In the genomic region with DNA sequence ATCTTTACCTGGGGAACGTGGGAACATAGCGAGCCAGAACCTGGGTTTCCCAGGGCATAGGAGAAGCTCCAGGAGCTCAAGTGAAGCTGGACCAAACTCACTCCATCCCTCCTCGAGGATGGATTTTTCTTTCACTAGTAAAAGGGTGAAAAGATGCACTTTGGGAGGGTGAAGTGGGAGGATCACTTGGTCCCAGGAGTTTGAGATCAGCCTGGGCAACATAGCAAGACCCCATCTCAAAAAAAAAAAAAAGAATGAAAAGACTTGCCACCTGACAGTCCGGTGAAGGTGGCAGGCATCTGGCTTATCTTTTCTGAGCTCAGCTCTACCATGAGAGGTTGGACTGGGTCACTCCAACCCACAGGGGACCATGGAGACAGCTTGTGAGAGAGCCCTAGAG, we compare ENCODE assay signal across 34 cellular contexts. TPM values are rescaled to one million over a fixed set of nuclear protein-coding genes. Genes with fewer than 3 reads are reported as not detected.
"Had no signal": no experiment of that assay in that cellular context is flagged by ENCODE, and none has a peak within 500 bp of the region (broad histone marks: within the 10 kb centered on the region; RNA-seq: fewer than 3 reads in every experiment).

No MANE protein-coding gene starts in this region.

- H3K27me3 ChIP-seq: brain microvascular endothelial cell, dorsolateral prefrontal cortex, foreskin keratinocyte, gastrocnemius medialis had no signal

- H3K27me3 Mint-ChIP-seq: activated CD4-positive, alpha-beta memory T cell treated with anti-CD3 and anti-CD28 coated beads, Interleukin-2, amount 10 ng/mL, durations not matched to agents 7 days and 5 days had no signal

- H3K4me3 Mint-ChIP-seq: activated CD4-positive, alpha-beta memory T cell treated with anti-CD3 and anti-CD28 coated beads, Interleukin-2, amount 10 ng/mL, durations not matched to agents 7 days and 5 days; activated CD4-positive, alpha-beta T cell treated with anti-CD3 and anti-CD28 coated beads, Interleukin-2, amount 10 ng/mL, durations not matched to agents 7 days and 5 days; activated naive CD8-positive, alpha-beta T cell; activated T-cell treated with anti-CD3 and anti-CD28 coated beads, Interleukin-2, amount 50 U/mL, for 24 hours; activated T-helper 17 cell treated with anti-CD3 and anti-CD28 coated beads, Interleukin-2, amount 50 U/mL, for 72 hours; central memory CD8-positive, alpha-beta T cell; dendritic cell treated with granulocyte-macrophage colony-stimulating factor and Interleukin-4, amounts not matched to agents 40 ng/mL and 50 ng/mL, for 4 days; T-cell; T-helper 1 cell treated with Interleukin-12 subunit alpha and Interleukin-12 subunit beta and Interleukin-4 antibody, amounts not matched to agents 30 μg/mL and 1 μg/mL, for 36 hours had no signal

- H3K36me3 ChIP-seq: brain microvascular endothelial cell, esophagus muscularis mucosa, gastrocnemius medialis, heart left ventricle had no signal

- H3K36me3 Mint-ChIP-seq: activated naive CD8-positive, alpha-beta T cell; T-cell had no signal

- H3K27ac ChIP-seq: brain microvascular endothelial cell, coronary artery, dorsolateral prefrontal cortex, esophagus muscularis mucosa, foreskin keratinocyte, heart left ventricle had no signal

- ATAC-seq: activated T-helper 17 cell treated with anti-CD3 and anti-CD28 coated beads, Interleukin-2, amount 50 U/mL, for 72 hours; foreskin keratinocyte; gastrocnemius medialis; heart left ventricle; T-cell had no signal

- DNase-seq: activated CD4-positive, alpha-beta memory T cell treated with anti-CD3 and anti-CD28 coated beads, Interleukin-2, amount 10 ng/mL, durations not matched to agents 7 days and 5 days; activated CD4-positive, alpha-beta T cell treated with anti-CD3 and anti-CD28 coated beads for 1 hour; activated CD4-positive, alpha-beta T cell treated with anti-CD3 and anti-CD28 coated beads for 4 hours; activated CD4-positive, alpha-beta T cell treated with anti-CD3 and anti-CD28 coated beads, Interleukin-2, amount 10 ng/mL, durations not matched to agents 7 days and 5 days; activated CD4-positive, alpha-beta T cell treated with anti-CD3 and anti-CD28 coated beads, Interleukin-2, amount 50 U/mL, for 4 hours; activated CD8-positive, alpha-beta memory T cell treated with anti-CD3 and anti-CD28 coated beads, Interleukin-2, amount 50 U/mL, for 48 hours; activated effector memory CD4-positive, alpha-beta T cell treated with Interleukin-2 at 50 U/mL for 16 hours; activated gamma-delta T cell treated with Interleukin-2 at 50 U/mL for 16 hours; activated naive CD4-positive, alpha-beta T cell treated with anti-CD3 and anti-CD28 coated beads, Interleukin-2, amount 50 U/mL, for 16 hours; activated naive CD4-positive, alpha-beta T cell treated with Interleukin-2 at 50 U/mL for 16 hours; activated T-cell treated with anti-CD3 and anti-CD28 coated beads for 4 hours; activated T-cell treated with anti-CD3 and anti-CD28 coated beads, Interleukin-2, amount 50 U/mL, for 24 hours; amniotic stem cell; anterior cingulate cortex; brain microvascular endothelial cell; dorsolateral prefrontal cortex; effector memory CD4-positive, alpha-beta T cell; erythroblast; foreskin keratinocyte; gastrocnemius medialis; glutamatergic neuron; heart left ventricle; T-cell had no signal

- H3K9me3 Mint-ChIP-seq: activated CD4-positive, alpha-beta memory T cell treated with anti-CD3 and anti-CD28 coated beads, Interleukin-2, amount 10 ng/mL, durations not matched to agents 7 days and 5 days; activated CD4-positive, alpha-beta T cell treated with anti-CD3 and anti-CD28 coated beads, Interleukin-2, amount 10 ng/mL, durations not matched to agents 7 days and 5 days; activated T-cell treated with anti-CD3 and anti-CD28 coated beads, Interleukin-2, amount 50 U/mL, for 24 hours; activated T-helper 17 cell treated with anti-CD3 and anti-CD28 coated beads, Interleukin-2, amount 50 U/mL, for 72 hours; central memory CD8-positive, alpha-beta T cell; dendritic cell treated with granulocyte-macrophage colony-stimulating factor and Interleukin-4, amounts not matched to agents 40 ng/mL and 50 ng/mL, for 4 days; T-cell; T-helper 1 cell treated with Interleukin-12 subunit alpha and Interleukin-12 subunit beta and Interleukin-4 antibody, amounts not matched to agents 30 μg/mL and 1 μg/mL, for 36 hours had no signal

- H3K27ac Mint-ChIP-seq: activated CD4-positive, alpha-beta memory T cell treated with anti-CD3 and anti-CD28 coated beads, Interleukin-2, amount 10 ng/mL, durations not matched to agents 7 days and 5 days; activated CD4-positive, alpha-beta T cell treated with anti-CD3 and anti-CD28 coated beads, Interleukin-2, amount 10 ng/mL, durations not matched to agents 7 days and 5 days; activated naive CD8-positive, alpha-beta T cell; activated T-cell treated with anti-CD3 and anti-CD28 coated beads, Interleukin-2, amount 50 U/mL, for 24 hours; activated T-helper 17 cell treated with anti-CD3 and anti-CD28 coated beads, Interleukin-2, amount 50 U/mL, for 72 hours; T-cell; T-helper 1 cell treated with Interleukin-12 subunit alpha and Interleukin-12 subunit beta and Interleukin-4 antibody, amounts not matched to agents 30 μg/mL and 1 μg/mL, for 36 hours had no signal

- H3K9me3 ChIP-seq: esophagus muscularis mucosa, gastrocnemius medialis, heart left ventricle had no signal

- H3K4me3 ChIP-seq: coronary artery, dorsolateral prefrontal cortex, esophagus muscularis mucosa, gastrocnemius medialis, heart left ventricle had no signal

RNA-seq across cellular contexts. Expression of gene CLDN14, which starts 52.4 kb away (rescaled TPM):
- total RNA-seq: activated CD4-positive, alpha-beta memory T cell treated with anti-CD3 and anti-CD28 coated beads, Interleukin-2, amount 10 ng/mL, durations not matched to agents 7 days and 5 days; activated CD4-positive, alpha-beta T cell treated with anti-CD3 and anti-CD28 coated beads, Interleukin-2, amount 10 ng/mL, durations not matched to agents 7 days and 5 days; astrocyte; bronchial epithelial cell; cardiac septum; cerebellum; dorsolateral prefrontal cortex; esophagus muscularis mucosa; foreskin keratinocyte; heart left ventricle; T-cell had no signal
- polyA plus RNA-seq: heart left ventricle had no signal
